20 cellular contexts compared by ENCODE assay signal in genomic region chr9:101574773-101575333, GRCh38. TPM values are rescaled to one million over a fixed set of nuclear protein-coding genes. Genes with fewer than 3 reads are reported as not detected.
"Had no signal": no experiment of that assay in that cellular context is flagged by ENCODE, and none has a peak within 500 bp of the region (broad histone marks: within the 10 kb centered on the region; RNA-seq: fewer than 3 reads in every experiment).

No MANE protein-coding gene starts in this region.

- H3K9me3 Mint-ChIP-seq: activated CD4-positive, alpha-beta T cell treated with anti-CD3 and anti-CD28 coated beads, Interleukin-2, amount 10 ng/mL, durations not matched to agents 7 days and 5 days; brain; endodermal cell; immature natural killer cell; nephron; stimulated activated memory B cell treated with anti-CD40 and anti-IgM and Interleukin-4, amounts not matched to agents 10 μg/mL and 1 μg/mL and 100 μg/mL, for 72 hours; T-helper 1 cell treated with Interleukin-12 subunit alpha and Interleukin-12 subunit beta and Interleukin-4 antibody, amounts not matched to agents 30 μg/mL and 1 μg/mL, for 36 hours; type B pancreatic cell had no signal

- H3K9me3 ChIP-seq: heart right ventricle, sigmoid colon, testis had no signal

- H3K27ac Mint-ChIP-seq: endodermal cell; immature natural killer cell; stimulated activated memory B cell treated with anti-CD40 and anti-IgM and Interleukin-4, amounts not matched to agents 10 μg/mL and 1 μg/mL and 100 μg/mL, for 72 hours; T-helper 1 cell treated with Interleukin-12 subunit alpha and Interleukin-12 subunit beta and Interleukin-4 antibody, amounts not matched to agents 30 μg/mL and 1 μg/mL, for 36 hours; type B pancreatic cell had no signal

- H3K27ac ChIP-seq: dorsolateral prefrontal cortex, heart right ventricle, sigmoid colon, testis had no signal

- H3K27me3 Mint-ChIP-seq: activated CD4-positive, alpha-beta T cell treated with anti-CD3 and anti-CD28 coated beads, Interleukin-2, amount 10 ng/mL, durations not matched to agents 7 days and 5 days; brain; stimulated activated memory B cell treated with anti-CD40 and anti-IgM and Interleukin-4, amounts not matched to agents 10 μg/mL and 1 μg/mL and 100 μg/mL, for 72 hours; type B pancreatic cell had no signal

- DNase-seq: activated CD4-positive, alpha-beta T cell treated with anti-CD3 and anti-CD28 coated beads, Interleukin-2, amount 10 ng/mL, durations not matched to agents 7 days and 5 days; activated naive CD4-positive, alpha-beta T cell; anterior cingulate cortex; caudate nucleus; dorsolateral prefrontal cortex; endodermal cell; heart right ventricle; immature natural killer cell; mesendoderm; sigmoid colon; stimulated activated CD4-positive, alpha-beta T cell treated with anti-CD3 and anti-CD28 coated beads, Interleukin-4, amount 100 ng/mL, for 4 hours; testis had no signal

- H3K4me1 Mint-ChIP-seq: immature natural killer cell had no signal

- H3K27me3 ChIP-seq: dorsolateral prefrontal cortex, heart right ventricle, sigmoid colon, testis had no signal

- H3K4me3 Mint-ChIP-seq: activated CD4-positive, alpha-beta T cell treated with anti-CD3 and anti-CD28 coated beads, Interleukin-2, amount 10 ng/mL, durations not matched to agents 7 days and 5 days; endodermal cell; immature natural killer cell; nephron; stimulated activated memory B cell treated with anti-CD40 and anti-IgM and Interleukin-4, amounts not matched to agents 10 μg/mL and 1 μg/mL and 100 μg/mL, for 72 hours; T-helper 1 cell treated with Interleukin-12 subunit alpha and Interleukin-12 subunit beta and Interleukin-4 antibody, amounts not matched to agents 30 μg/mL and 1 μg/mL, for 36 hours; type B pancreatic cell had no signal

- H3K36me3 Mint-ChIP-seq: brain, type B pancreatic cell had no signal

- H3K4me1 ChIP-seq: sigmoid colon, testis had no signal

- ATAC-seq: heart right ventricle; stimulated activated memory B cell treated with anti-CD40 and anti-IgM and Interleukin-4, amounts not matched to agents 10 μg/mL and 1 μg/mL and 100 μg/mL, for 72 hours had no signal

- H3K4me3 ChIP-seq: dorsolateral prefrontal cortex, heart right ventricle, sigmoid colon, testis had no signal

RNA-seq across cellular contexts. Expression of gene PPP3R2, which starts 19.9 kb away (rescaled TPM):
- total RNA-seq: activated CD4-positive, alpha-beta T cell treated with anti-CD3 and anti-CD28 coated beads, Interleukin-2, amount 10 ng/mL, durations not matched to agents 7 days and 5 days; activated CD8-positive, alpha-beta memory T cell treated with anti-CD3 and anti-CD28 coated beads for 36 hours; endodermal cell; epithelial cell of proximal tubule; heart right ventricle; sigmoid colon had no signal
- polyA plus RNA-seq: heart right ventricle, immature natural killer cell, liver had no signal
